ENCODE assay signal across 7 cellular contexts in the genomic region with DNA sequence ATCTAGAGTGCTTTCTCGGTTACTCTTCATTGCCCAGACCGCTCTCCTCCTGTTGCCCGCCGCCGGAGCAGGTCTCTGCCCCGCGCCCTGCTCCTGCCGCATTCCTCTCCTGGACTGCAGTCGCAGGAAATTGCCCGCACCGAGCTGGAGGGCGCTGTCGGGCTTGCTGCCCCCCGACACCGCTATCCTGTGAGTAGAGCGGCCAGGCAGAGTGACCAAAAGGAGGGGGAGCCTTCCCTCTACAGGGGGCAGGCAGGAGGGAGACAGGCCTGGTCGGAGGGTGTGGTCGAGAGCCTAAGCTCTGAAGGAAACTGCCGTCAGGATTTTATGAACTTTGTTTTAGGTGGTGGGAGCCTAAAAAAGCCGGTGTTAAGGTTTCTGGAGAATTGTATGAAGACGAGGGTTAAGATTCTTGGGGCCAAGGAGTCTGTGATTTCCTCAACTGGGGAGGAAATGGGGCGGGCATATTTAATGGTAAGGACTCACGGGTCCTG. TPM values are rescaled to one million over a fixed set of nuclear protein-coding genes. Genes with fewer than 3 reads are reported as not detected.
A peak's percentile ranks its signal among the peaks of the same experiment; 100 is the strongest.
DNase-seq lines count a peak whose midpoint lies in the region; ATAC-seq, FAIRE-seq and TF ChIP-seq lines count a peak whose summit lies in the region.

No MANE protein-coding gene starts in this region.

- DNase-seq in GM10248 (ENCODE audit: extremely low spot score): no peak
- DNase-seq in HuH-7.5 (ENCODE audit: low spot score): peak; percentile 53
- peak; percentile 50 for DNase-seq in astrocyte (ENCODE audit: low read depth)
- DNase-seq in smooth muscle cell (lab: John Stamatoyannopoulos, UW; ENCODE audit: unreplicated experiment): no peak
- DNase-seq in stimulated activated CD4-positive, alpha-beta T cell treated with anti-CD3 and anti-CD28 coated beads, Interleukin-4, amount 100 ng/mL, for 4 hours: no peak

- H3K79me2 ChIP-seq in astrocyte (ENCODE audit: insufficient read depth, low read length) (peaks cover 54% of the 10 kb centered on the region), smooth muscle cell (ENCODE audit: low read depth) (peaks cover 48% of the 10 kb centered on the region)

- peak overlapping the region; percentile 98 for H3K4me3 Mint-ChIP-seq in astrocyte (ENCODE audit: unreplicated experiment)

- H3K36me3 ChIP-seq in astrocyte (ENCODE audit: insufficient read depth, low read length) (peaks cover 6% of the 10 kb centered on the region), iPS-20b (ENCODE audit: insufficient read depth, low read depth, low read length) (peaks cover 23% of the 10 kb centered on the region), smooth muscle cell (ENCODE audit: low read depth) (no peaks in the 10 kb centered on the region)

- peaks cover 11% of the 10 kb centered on the region for H3K4me1 Mint-ChIP-seq in astrocyte (ENCODE audit: low read depth, unreplicated experiment)

- peak; percentile 28 for ATAC-seq in GM21526 (IDR thresholded peaks at IDR 0.05; ENCODE audit: low FRiP score, unreplicated experiment)

- peak overlapping the region; percentile 95 for H3K4me2 ChIP-seq in astrocyte (ENCODE audit: low read length)
- peak overlapping the region; percentile 92 for H3K4me2 ChIP-seq in smooth muscle cell

- peak overlapping the region; percentile 91 for H3K4me3 ChIP-seq in astrocyte (ENCODE audit: insufficient read depth, low read depth, low read length)
- peak overlapping the region; percentile 92 for H3K4me3 ChIP-seq in iPS-20b (ENCODE audit: low read length)
- peak overlapping the region; percentile 82 for H3K4me3 ChIP-seq in smooth muscle cell

- H3F3A ChIP-seq in smooth muscle cell (ENCODE audit: low read depth): no peaks in the 10 kb centered on the region

- H3K4me1 ChIP-seq in astrocyte (ENCODE audit: insufficient read depth, low read length) (peaks cover 8% of the 10 kb centered on the region), iPS-20b (ENCODE audit: insufficient read depth, low read length) (peaks cover 9% of the 10 kb centered on the region; the same call in 1 of the 2 replicates), smooth muscle cell (ENCODE audit: low read depth) (peaks cover 10% of the 10 kb centered on the region)

- peak overlapping the region; percentile 92 for H3K27ac Mint-ChIP-seq in astrocyte (ENCODE audit: unreplicated experiment)

- no peaks in the 10 kb centered on the region for H3K9me3 Mint-ChIP-seq in astrocyte (ENCODE audit: unreplicated experiment)

- peaks cover 5% of the 10 kb centered on the region for H3K36me3 Mint-ChIP-seq in astrocyte (ENCODE audit: low read depth, unreplicated experiment)

- POLR2A ChIA-PET in GM10248 (lab: Yijun Ruan, JAX): interaction anchor here (1.0 to 1.4 kb wide), 2 partner anchors 117 to 120 kb away, joined by 3 to 9 read pairs; a partner anchor contains a TSS

- TF ChIP-seq CTCF in GM10248 (IDR thresholded peaks at IDR 0.05; ENCODE audit: control extremely low read depth, extremely low read depth, low read depth, missing control alignments) (peak; percentile 54), astrocyte (IDR thresholded peaks at IDR 0.05; ENCODE audit: insufficient read depth, low read depth, low read length) (peak; percentile 29), smooth muscle cell (IDR thresholded peaks at IDR 0.05; ENCODE audit: borderline replicate concordance, insufficient read depth, poor library complexity, severe bottlenecking) (peak; percentile 44)

- H3K27ac ChIP-seq in astrocyte (ENCODE audit: low read depth, low read length) (peak overlapping the region; percentile 92), iPS-20b (ENCODE audit: low read length) (peak overlapping the region; percentile 71), smooth muscle cell (ENCODE audit: low read depth) (peak overlapping the region; percentile 83)

- H3K27me3 ChIP-seq in astrocyte (ENCODE audit: insufficient read depth, low read length) (no peaks in the 10 kb centered on the region), iPS-20b (ENCODE audit: insufficient read depth, low read length) (no peaks in the 10 kb centered on the region), smooth muscle cell (ENCODE audit: low read depth) (no peaks in the 10 kb centered on the region)

- H3K9me3 ChIP-seq in astrocyte (ENCODE audit: insufficient read depth, low read depth, low read length) (no peaks in the 10 kb centered on the region), iPS-20b (ENCODE audit: insufficient read depth, low read depth, low read length) (no peaks in the 10 kb centered on the region), smooth muscle cell (replicated peaks; ENCODE audit: low read depth) (no peaks in the 10 kb centered on the region)

- 2% methylated on average over 23 of the region's 23 CpGs for WGBS in smooth muscle cell (ENCODE audit: low lambda C conversion rate)

- no peak for FAIRE-seq in astrocyte (lab: Jason Lieb, UNC)

- H2AFZ ChIP-seq in astrocyte (ENCODE audit: low read depth, low read length) (peak overlapping the region; percentile 99), smooth muscle cell (ENCODE audit: low read depth) (peak overlapping the region; percentile 96)

- no peaks in the 10 kb centered on the region for H3K27me3 Mint-ChIP-seq in astrocyte (ENCODE audit: low read depth, unreplicated experiment)

- peak overlapping the region; percentile 91 for H3K9ac ChIP-seq in astrocyte (ENCODE audit: low read length)
- peak overlapping the region; percentile 91 for H3K9ac ChIP-seq in iPS-20b (ENCODE audit: low read depth, low read length)
- H3K9ac ChIP-seq in smooth muscle cell (ENCODE audit: low read depth): peak overlapping the region; percentile 85

- CTCF ChIA-PET in GM10248 (lab: Yijun Ruan, JAX): interaction anchor here (0.8 to 3.7 kb wide), 64 partner anchors 9 to 801 kb away, joined by 3 to 118 read pairs (median 5); a partner anchor contains a TSS

- H4K20me1 ChIP-seq in astrocyte (ENCODE audit: insufficient read depth, low read length): peaks cover 30% of the 10 kb centered on the region
- H4K20me1 ChIP-seq in smooth muscle cell (ENCODE audit: low read depth): peaks cover 46% of the 10 kb centered on the region

RNA-seq across cellular contexts. Expression of a gene that starts 0.5 kb away (rescaled TPM):
- total RNA-seq in astrocyte: 13.6 and 14.2 TPM in 2 replicates
- total RNA-seq in smooth muscle cell: 10.6 and 19.0 TPM in 2 replicates
- polyA plus RNA-seq in smooth muscle cell: 4.2 and 5.9 TPM in 2 replicates

Comparison
In these comparisons a context has a peak if more than half of its experiments do, and no peak if none do; other contexts are left out.
1. DNase-seq: peak in HuH-7.5 (single experiment) and astrocyte (single experiment); none in GM10248 (single experiment), smooth muscle cell (single experiment) and stimulated activated CD4-positive, alpha-beta T cell treated with anti-CD3 and anti-CD28 coated beads, Interleukin-4, amount 100 ng/mL, for 4 hours (0 of 2).
2. Peak in every context shown above with its lines, with median percentiles within 50 percentile points of each other: CTCF ChIP-seq, H3K27ac ChIP-seq, H3K4me3 ChIP-seq and H3K9ac ChIP-seq.